In the genomic region with DNA sequence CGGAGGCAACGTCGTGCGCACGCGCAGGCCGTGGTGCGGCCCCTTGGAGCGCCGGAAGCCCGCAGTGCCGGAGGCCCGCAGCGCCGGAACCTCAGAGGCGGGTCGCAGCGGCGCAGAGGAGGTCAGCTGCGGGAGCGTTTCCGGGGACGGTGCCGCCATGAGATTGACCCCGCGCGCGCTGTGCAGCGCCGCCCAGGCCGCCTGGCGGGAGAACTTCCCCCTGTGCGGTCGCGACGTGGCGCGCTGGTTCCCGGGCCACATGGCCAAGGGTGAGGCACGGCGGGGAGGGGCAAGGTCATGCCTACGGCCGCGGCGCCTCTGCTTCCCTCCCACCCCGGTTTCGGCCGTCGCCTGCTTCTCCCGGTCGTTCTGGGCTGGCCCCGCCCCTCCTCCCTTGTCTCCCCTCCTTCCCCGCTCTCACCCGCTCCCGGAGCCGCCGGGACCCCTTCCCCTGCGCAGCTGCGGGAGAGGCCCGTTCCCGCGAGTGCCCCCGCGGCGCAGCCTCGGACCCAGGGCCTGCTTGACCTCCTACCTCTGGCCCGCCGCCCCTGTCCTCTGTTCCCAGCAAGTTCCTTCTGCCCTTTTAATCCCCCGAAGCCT, we compare ENCODE assay signal across 8 cellular contexts. TPM values are rescaled to one million over a fixed set of nuclear protein-coding genes. Genes with fewer than 3 reads are reported as not detected.
DNase-seq lines count a peak whose midpoint lies in the region; ATAC-seq and TF ChIP-seq lines count a peak whose summit lies in the region.

A gene with protein sequence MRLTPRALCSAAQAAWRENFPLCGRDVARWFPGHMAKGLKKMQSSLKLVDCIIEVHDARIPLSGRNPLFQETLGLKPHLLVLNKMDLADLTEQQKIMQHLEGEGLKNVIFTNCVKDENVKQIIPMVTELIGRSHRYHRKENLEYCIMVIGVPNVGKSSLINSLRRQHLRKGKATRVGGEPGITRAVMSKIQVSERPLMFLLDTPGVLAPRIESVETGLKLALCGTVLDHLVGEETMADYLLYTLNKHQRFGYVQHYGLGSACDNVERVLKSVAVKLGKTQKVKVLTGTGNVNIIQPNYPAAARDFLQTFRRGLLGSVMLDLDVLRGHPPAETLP (plus strand): TSS at position 94 of the 600 bp plus-strand sequence. CDS start 64 bp downstream, at position 158.

- no peak within 1 kb of the TSS for H3K23ac ChIP-seq in trophoblast cell (ENCODE audit: low read length)

- WGBS in trophoblast cell (ENCODE audit: extremely low coverage, insufficient coverage, insufficient read length), result no CpG with 5 or more reads among the region's 69 CpGs
- WGBS in upper lobe of left lung, 2 donors, result 0% methylated on average over 13 to 65 of the region's 69 CpGs

- peak within 1 kb of the TSS; percentile 96 for H3K18ac ChIP-seq in trophoblast cell (ENCODE audit: low read length)

- peak within 1 kb of the TSS; percentile 97 for H3K14ac ChIP-seq in trophoblast cell (ENCODE audit: low read length)

- peak within 1 kb of the TSS; percentile 94 for H2AFZ ChIP-seq in trophoblast cell (ENCODE audit: insufficient read depth, low read length, poor library complexity)

- H3K79me2 ChIP-seq in trophoblast cell (ENCODE audit: control insufficient read depth, insufficient read depth, low read length, poor library complexity), result peaks cover 9% of the 10 kb centered on the region

- H3K9ac ChIP-seq in adipocyte (ENCODE audit: low read length) (peak within 1 kb of the TSS; percentile 94), trophoblast cell (ENCODE audit: low read length) (peak within 1 kb of the TSS; percentile 99)

- H3K4ac ChIP-seq in trophoblast cell (ENCODE audit: low read depth, low read length), result peak within 1 kb of the TSS; percentile 66

- H3K27ac ChIP-seq in cardiac muscle cell (peak within 1 kb of the TSS; percentile 92), trophoblast cell (ENCODE audit: low read depth, low read length) (peak within 1 kb of the TSS; percentile 88), upper lobe of left lung (peak within 1 kb of the TSS; percentile 75 to 92 (median 84))

- H2BK5ac ChIP-seq in trophoblast cell (ENCODE audit: low read depth, low read length, poor library complexity), result peak within 1 kb of the TSS; percentile 66

- H3K79me1 ChIP-seq in trophoblast cell (ENCODE audit: low read length), result peaks cover 8% of the 10 kb centered on the region

- H3K27me3 ChIP-seq in adipocyte (replicated peaks; ENCODE audit: control insufficient read depth, insufficient read depth, low read length), result no peaks in the 10 kb centered on the region
- no peaks in the 10 kb centered on the region for H3K27me3 ChIP-seq in cardiac muscle cell
- H3K27me3 ChIP-seq in trophoblast cell (ENCODE audit: insufficient read depth, low read length), result no peaks in the 10 kb centered on the region
- no peaks in the 10 kb centered on the region for H3K27me3 ChIP-seq in upper lobe of left lung

- H3K9me3 ChIP-seq in adipocyte (ENCODE audit: control insufficient read depth, low read length), result no peaks in the 10 kb centered on the region
- no peaks in the 10 kb centered on the region for H3K9me3 ChIP-seq in cardiac muscle cell (ENCODE audit: low read depth)
- H3K9me3 ChIP-seq in trophoblast cell (ENCODE audit: insufficient read depth, low read depth, low read length), result peaks cover 2% of the 10 kb centered on the region
- H3K9me3 ChIP-seq in upper lobe of left lung, result no peaks in the 10 kb centered on the region

- no peak within 1 kb of the TSS for H2BK12ac ChIP-seq in trophoblast cell (ENCODE audit: low read length)

- peak in 1 of 4 donors; percentile 32 for TF ChIP-seq EP300 in upper lobe of left lung (IDR thresholded peaks at IDR 0.05)

- DNase-seq in HFF-Myc (ENCODE audit: extremely low read depth, low read depth) (peak; percentile 63), MV-4-11 (lab: John Stamatoyannopoulos, UW) (peak; percentile 93), SKM-1 treated with dmso at 0.1 percent for 144 hours (lab: John Stamatoyannopoulos, UW; ENCODE audit: unreplicated experiment) (peak; percentile 95), adipocyte (ENCODE audit: low read depth) (peak; percentile 98), cardiac muscle cell (ENCODE audit: low read depth in 1 of 2, low spot score in 1 of 2) (peak; percentile 95 to 98), trophoblast cell (peak; percentile 96 to 98), upper lobe of left lung (peak; percentile 94 to 100)

- H4K8ac ChIP-seq in trophoblast cell (ENCODE audit: low read depth, low read length), result peak within 1 kb of the TSS; percentile 95

- H3K4me3 ChIP-seq in HFF-Myc (replicated peaks; ENCODE audit: low read depth, low read length), result peak within 1 kb of the TSS; percentile 93
- peak within 1 kb of the TSS; percentile 89 for H3K4me3 ChIP-seq in adipocyte (ENCODE audit: low read length)
- peak within 1 kb of the TSS; percentile 91 for H3K4me3 ChIP-seq in cardiac muscle cell
- H3K4me3 ChIP-seq in trophoblast cell (ENCODE audit: low read depth, low read length), result peak within 1 kb of the TSS; percentile 100
- peak within 1 kb of the TSS; percentile 78 to 99 (median 81) for H3K4me3 ChIP-seq in upper lobe of left lung

- no peak for TF ChIP-seq CTCF in HFF-Myc (IDR thresholded peaks at IDR 0.05; ENCODE audit: low read depth, low read length, missing control alignments)
- TF ChIP-seq CTCF in cardiac muscle cell (IDR thresholded peaks at IDR 0.05; ENCODE audit: low read depth, low read length), result peak; percentile 6
- peak in 5 of 6 experiments; percentile 33 to 68 (median 59) for TF ChIP-seq CTCF in upper lobe of left lung (IDR thresholded peaks at IDR 0.05)

- peak within 1 kb of the TSS; percentile 97 for H4K12ac ChIP-seq in trophoblast cell (ENCODE audit: low read depth, low read length)

- H3K36me3 ChIP-seq in adipocyte (ENCODE audit: control insufficient read depth, insufficient read depth, low read length, severe bottlenecking) (peaks cover 22% of the 10 kb centered on the region), cardiac muscle cell (peaks cover 18% of the 10 kb centered on the region), trophoblast cell (ENCODE audit: control insufficient read depth in 1 of 2, insufficient read depth in 2 of 2, low read length in 2 of 2) (peaks cover 20 to 34% of the 10 kb centered on the region in 2 experiments), upper lobe of left lung (peaks cover under 1 to 39% (median 15%) of the 10 kb centered on the region in 4 donors)

- H3K4me1 ChIP-seq in adipocyte (ENCODE audit: control insufficient read depth, insufficient read depth, low read length) (peaks cover 13% of the 10 kb centered on the region), cardiac muscle cell (ENCODE audit: low read depth) (peaks cover 8% of the 10 kb centered on the region), trophoblast cell (ENCODE audit: control insufficient read depth in 1 of 2, insufficient read depth in 2 of 2, low read length in 2 of 2) (peaks cover 0 to 4% of the 10 kb centered on the region in 2 experiments), upper lobe of left lung (peaks cover 10 to 24% (median 13%) of the 10 kb centered on the region in 4 donors)

- peak; percentile 95 to 98 for ATAC-seq in upper lobe of left lung (ENCODE audit: low FRiP score in 2 of 2)

- peak within 1 kb of the TSS; percentile 64 for H3K4me2 ChIP-seq in trophoblast cell (ENCODE audit: low read length)

- H4K91ac ChIP-seq in trophoblast cell (ENCODE audit: low read depth, low read length), result peak within 1 kb of the TSS; percentile 96

- TF ChIP-seq POLR2A in GM10847 (IDR thresholded peaks at IDR 0.05; ENCODE audit: extremely low read depth, insufficient read length), result peak; percentile 82
- TF ChIP-seq POLR2A in upper lobe of left lung (IDR thresholded peaks at IDR 0.05), result peak in 2 of 4 donors; percentile 78 to 88

- H2AK5ac ChIP-seq in trophoblast cell (ENCODE audit: low read length), result peak within 1 kb of the TSS; percentile 67

- peak within 1 kb of the TSS; percentile 55 for H2BK120ac ChIP-seq in trophoblast cell (ENCODE audit: insufficient read depth, low read length, poor library complexity)

RNA-seq across cellular contexts. Expression of the gene that starts here (rescaled TPM):
- total RNA-seq in cardiac muscle cell, result 35.3 and 65.1 TPM in 2 replicates
- 83.1 and 123 TPM in 2 replicates for polyA plus RNA-seq in cardiac muscle cell
- 38.2 and 40.1 TPM in 2 replicates for polyA plus RNA-seq in trophoblast cell (2013)
- total RNA-seq in upper lobe of left lung, result 100 to 1,000 TPM in 1 of 6 donors, 10 to 100 TPM in 5; 21.0 to 155 (median 40.8) TPM

Comparison
In these comparisons a context has a peak if more than half of its experiments do, and no peak if none do; other contexts are left out.
1. Peak in every context shown above with its lines: DNase-seq, ATAC-seq, H3K4me3 ChIP-seq and H3K27ac ChIP-seq.